ENCODE assay signal across 10 cellular contexts in the genomic region with DNA sequence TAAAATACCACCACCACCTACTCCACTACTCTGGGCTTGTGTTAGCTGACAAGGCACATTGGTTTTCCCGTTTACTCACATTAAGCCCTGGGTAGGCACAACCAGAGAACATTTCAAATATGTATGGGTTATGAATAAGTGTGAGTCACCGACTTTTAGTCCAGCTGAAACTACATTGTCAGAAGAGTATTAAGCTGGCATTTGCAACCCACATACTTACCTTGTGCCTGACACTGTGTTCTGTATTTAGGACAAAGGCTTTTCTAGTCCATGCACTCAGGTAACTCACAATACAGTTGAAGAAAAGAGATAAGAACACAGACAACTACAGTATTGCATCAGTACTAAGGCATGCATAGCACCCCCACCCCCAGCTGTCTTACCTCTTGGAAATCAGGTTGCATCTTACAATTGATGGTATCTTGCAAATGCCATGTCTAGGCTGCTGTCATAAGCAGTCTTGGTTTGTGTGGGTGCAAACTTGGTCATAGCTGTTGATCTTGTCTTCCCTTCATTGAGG. TPM values are rescaled to one million over a fixed set of nuclear protein-coding genes. Genes with fewer than 3 reads are reported as not detected.
DNase-seq lines count a peak whose midpoint lies in the region; ATAC-seq, FAIRE-seq and TF ChIP-seq lines count a peak whose summit lies in the region.
"Had no signal": no experiment of that assay in that cellular context is flagged by ENCODE, and none has a peak within 500 bp of the region (broad histone marks: within the 10 kb centered on the region; RNA-seq: fewer than 3 reads in every experiment).

No MANE protein-coding gene starts in this region.

- H3K4me3 ChIP-seq in ACC112 (ENCODE audit: low read depth, low read length) (no peak overlapping the region), mesendoderm (ENCODE audit: low read length) (no peak overlapping the region), heart left ventricle (no peak overlapping the region), pancreas (no peak overlapping the region)
- H3K4me3 ChIP-seq: lung, upper lobe of right lung had no signal

- H3K4ac ChIP-seq in mesendoderm (ENCODE audit: low read depth, low read length) = no peak overlapping the region

- no peak overlapping the region for H3K4me2 ChIP-seq in mesendoderm (ENCODE audit: low read length)

- TF ChIP-seq CTCF in heart left ventricle (IDR thresholded peaks at IDR 0.05) = no peak
- TF ChIP-seq CTCF in pancreas (IDR thresholded peaks at IDR 0.05) = no peak

- H4K8ac ChIP-seq in mesendoderm (ENCODE audit: low read depth, low read length) = no peak overlapping the region

- peak overlapping the region; percentile 55 for H3K18ac ChIP-seq in mesendoderm (ENCODE audit: low read length)

- no peak for FAIRE-seq in pancreas (lab: Jason Lieb, UNC)

- no peak overlapping the region for H4K5ac ChIP-seq in mesendoderm (ENCODE audit: low read length)

- no peaks in the 10 kb centered on the region for H3K36me3 ChIP-seq in ACC112 (ENCODE audit: insufficient read depth, low read length)
- H3K36me3 ChIP-seq in mesendoderm (ENCODE audit: control insufficient read depth, insufficient read depth, low read length) = no peaks in the 10 kb centered on the region
- H3K36me3 ChIP-seq in heart left ventricle = no peaks in the 10 kb centered on the region
- H3K36me3 ChIP-seq in pancreas = no peaks in the 10 kb centered on the region
- H3K36me3 ChIP-seq: upper lobe of right lung had no signal

- no peak overlapping the region for H2BK15ac ChIP-seq in mesendoderm (replicated peaks; ENCODE audit: low read depth)

- H3K79me2 ChIP-seq in ACC112 (ENCODE audit: control insufficient read depth, insufficient read depth, low read length, unreplicated experiment) (no peaks in the 10 kb centered on the region), mesendoderm (ENCODE audit: control insufficient read depth, insufficient read depth, low read length) (no peaks in the 10 kb centered on the region)

- no peak overlapping the region for H3K23ac ChIP-seq in mesendoderm (ENCODE audit: low read length)

- H3K56ac ChIP-seq in mesendoderm (ENCODE audit: low read length) = no peak overlapping the region

- no peak overlapping the region for H3K9ac ChIP-seq in mesendoderm (ENCODE audit: low read length)

- H3K4me1 ChIP-seq in ACC112 (ENCODE audit: control insufficient read depth, insufficient read depth, low read length, unreplicated experiment) (peaks cover 34% of the 10 kb centered on the region), mesendoderm (ENCODE audit: control insufficient read depth, low read depth, low read length) (peaks cover 3% of the 10 kb centered on the region), heart left ventricle (peaks cover 0 to 6% (median 0%) of the 10 kb centered on the region in 12 donors), pancreas (peaks cover 0 to 6% (median 0%) of the 10 kb centered on the region in 3 donors)

- H3K9me3 ChIP-seq in heart left ventricle = no peaks in the 10 kb centered on the region
- no peaks in the 10 kb centered on the region for H3K9me3 ChIP-seq in pancreas
- H3K9me3 ChIP-seq: upper lobe of right lung had no signal

- no peaks in the 10 kb centered on the region for H3K79me1 ChIP-seq in mesendoderm (ENCODE audit: low read length)

- H3K27me3 ChIP-seq in ACC112 (ENCODE audit: insufficient read depth, low read length) (no peaks in the 10 kb centered on the region), mesendoderm (ENCODE audit: insufficient read depth, low read length, poor library complexity) (no peaks in the 10 kb centered on the region), heart left ventricle (no peaks in the 10 kb centered on the region), pancreas (no peaks in the 10 kb centered on the region)
- H3K27me3 ChIP-seq: upper lobe of right lung had no signal

- no CpG with 5 or more reads among the region's 2 CpGs for WGBS in mesendoderm (ENCODE audit: extremely low coverage, insufficient coverage, low lambda C conversion rate)
- 82 to 88% (median 87%) methylated on average over 2 of the region's 2 CpGs for WGBS in heart left ventricle, 4 donors
- 73 to 75% methylated on average over 2 of the region's 2 CpGs for WGBS in pancreas, 2 donors

- intact Hi-C loops in heart left ventricle (cut with DNase I) = loop anchor here (2.0 to 10.0 kb wide), 10 partner anchors 367 to 787 kb away; no protein-coding TSS in a partner anchor
- intact Hi-C loops in pancreas (cut with DNase I) = loop anchor here in 2 of 3 donors (10.0 kb wide), 3 partner anchors 377 to 697 kb away; no protein-coding TSS in a partner anchor

- DNase-seq in M059J (ENCODE audit: low read depth) (peak; percentile 83), amniotic epithelial cell (ENCODE audit: low read depth) (peak; percentile 86), mesendoderm (peak; percentile 95), heart left ventricle (no peak), pancreas (no peak), NCI-H1417 (lab: John Stamatoyannopoulos, UW) (no peak), NCI-H2107 (lab: John Stamatoyannopoulos, UW) (no peak)
- DNase-seq: upper lobe of right lung had no signal

- no peak for TF ChIP-seq POLR2A in heart left ventricle (IDR thresholded peaks at IDR 0.05)

- peak overlapping the region; percentile 6 for H2BK5ac ChIP-seq in mesendoderm (ENCODE audit: low read length)

- H3K27ac ChIP-seq in ACC112 (ENCODE audit: low read depth, low read length) = peak overlapping the region; percentile 55
- H3K27ac ChIP-seq in mesendoderm (ENCODE audit: low read depth, low read length) = no peak overlapping the region
- H3K27ac ChIP-seq in heart left ventricle = no peak overlapping the region
- no peak overlapping the region for H3K27ac ChIP-seq in pancreas
- H3K27ac ChIP-seq: upper lobe of right lung had no signal

- H2AK5ac ChIP-seq in mesendoderm (ENCODE audit: low read length) = no peak overlapping the region

- H2AFZ ChIP-seq in ACC112 (ENCODE audit: low read length, unreplicated experiment) = peak overlapping the region; percentile 7

- no peak for ATAC-seq in heart left ventricle
- ATAC-seq in pancreas = no peak
- ATAC-seq: upper lobe of right lung had no signal

- no peak overlapping the region for H2BK120ac ChIP-seq in mesendoderm (ENCODE audit: low read depth, low read length)

RNA-seq across cellular contexts. Expression of a gene that starts 40.3 kb away (rescaled TPM):
- total RNA-seq in M059J (2014; rRNA removed; shearing (Covaris generic)) = 9.6 and 11.9 TPM in 2 replicates
- polyA plus RNA-seq in mesendoderm (2013, experiment 1 of 2) = 14.9 TPM
- 13.0 TPM for polyA plus RNA-seq in mesendoderm (2013, experiment 2 of 2)
- total RNA-seq in heart left ventricle = 10 to 100 TPM in 6 of 9 donors, 1 to 10 TPM in 3; 6.3 to 17.1 (median 10.5) TPM
- 10 to 100 TPM in 1 of 2 donors, 1 to 10 TPM in 1; 5.7 to 10.3 TPM for polyA plus RNA-seq in heart left ventricle
- total RNA-seq in pancreas = 10 to 100 TPM; 10.6 to 21.3 (median 16.5) TPM
- 10 to 100 TPM; 12.5 to 24.8 TPM for polyA plus RNA-seq in pancreas

Comparison
In these comparisons a context has a peak if more than half of its experiments do, and no peak if none do; other contexts are left out.
1. DNase-seq: peak in M059J (single experiment), amniotic epithelial cell (single experiment) and mesendoderm (single experiment); none in heart left ventricle (0 of 5), pancreas (0 of 6), NCI-H1417 (0 of 3) and NCI-H2107 (single experiment).